ENCODE assay signal across 9 cellular contexts in the genomic region with DNA sequence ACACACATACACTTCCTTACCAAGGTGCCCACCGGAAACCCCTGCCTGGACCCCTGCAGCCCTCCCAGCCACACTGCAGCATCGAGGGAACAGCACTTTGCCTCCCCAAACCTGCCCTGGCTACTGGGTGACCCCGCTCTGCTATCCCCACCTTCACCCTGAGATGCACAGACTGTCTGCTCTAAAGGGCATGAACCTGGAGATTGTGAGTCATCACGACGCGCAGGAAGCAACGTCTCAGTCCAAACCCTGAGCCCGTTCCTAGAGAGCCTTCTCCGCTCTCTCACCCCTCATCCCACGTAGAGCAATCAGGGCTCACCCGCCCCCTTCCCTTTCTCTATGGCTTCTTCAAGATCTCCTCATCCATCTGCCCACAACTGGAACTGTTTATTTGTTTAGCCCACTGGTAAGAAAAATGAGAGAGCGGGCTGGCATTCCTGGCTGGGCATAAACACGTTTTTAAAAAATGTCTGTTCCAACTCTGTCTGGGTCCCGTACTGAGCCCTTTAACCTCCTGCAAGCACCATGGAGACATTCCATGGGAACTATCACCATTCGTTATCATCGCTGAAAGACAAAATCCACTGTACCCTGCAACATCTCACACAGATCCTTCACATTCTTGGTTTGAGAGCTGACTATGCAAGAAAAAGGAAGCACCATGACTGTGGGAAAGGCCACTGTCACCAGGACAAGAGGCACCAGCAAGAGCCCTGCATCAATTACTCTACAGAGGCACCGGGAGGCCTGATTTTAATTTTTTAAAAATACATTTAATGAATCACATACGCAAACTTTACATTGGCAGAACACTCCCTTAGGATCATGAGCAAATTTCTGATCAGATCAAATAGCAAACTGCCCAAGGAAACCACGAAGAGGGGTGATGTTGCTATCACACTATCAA. TPM values are rescaled to one million over a fixed set of nuclear protein-coding genes. Genes with fewer than 3 reads are reported as not detected.
DNase-seq lines count a peak whose midpoint lies in the region; ATAC-seq, FAIRE-seq and TF ChIP-seq lines count a peak whose summit lies in the region.
"Had no signal": no experiment of that assay in that cellular context is flagged by ENCODE, and none has a peak within 500 bp of the region (broad histone marks: within the 10 kb centered on the region; RNA-seq: fewer than 3 reads in every experiment).

No MANE protein-coding gene starts in this region.

- no peak for TF ChIP-seq POLR2A in Peyer's patch (IDR thresholded peaks at IDR 0.05)

- FAIRE-seq in pancreas (lab: Jason Lieb, UNC), result no peak

- no peaks in the 10 kb centered on the region for H3K9me2 ChIP-seq in MM.1S (replicated peaks; ENCODE audit: insufficient read depth, low read length)

- H3F3A ChIP-seq in MM.1S (ENCODE audit: insufficient read depth, low read length), result no peaks in the 10 kb centered on the region

- intact Hi-C loops in pancreas (cut with DNase I), result no loop called here

- WGBS in pancreas, 2 donors, result 51 to 57% methylated on average over 19 of the region's 19 CpGs

- H3K9ac ChIP-seq in MM.1S (ENCODE audit: low read length), result no peak overlapping the region

- DNase-seq in DMS53 (lab: John Stamatoyannopoulos, UW) (peak; percentile 90), Peyer's patch (peak in 1 of 3 donors; percentile 47), fibroblast of peridontal ligament (ENCODE audit: extremely low read depth) (peak; percentile 71), pancreas (no peak), MM.1S (no peak), HAP-1 (ENCODE audit: low spot score in 2 of 2) (no peak)
- DNase-seq: Kasumi-1 had no signal

- in situ Hi-C loops in HAP-1 (cut with MboI; ENCODE audit: low sequenced_read_pairs), result no loop called here

- no peaks in the 10 kb centered on the region for H4K20me1 ChIP-seq in MM.1S (ENCODE audit: insufficient read depth, low read length)

- H3K4me2 ChIP-seq in MM.1S (ENCODE audit: low read depth, low read length), result no peak overlapping the region

- no peak overlapping the region for H2AFZ ChIP-seq in MM.1S (ENCODE audit: low read length)

- H3K4me3 ChIP-seq in Peyer's patch, result no peak overlapping the region
- no peak overlapping the region for H3K4me3 ChIP-seq in pancreas
- no peak overlapping the region for H3K4me3 ChIP-seq in MM.1S (ENCODE audit: low read length)
- H3K4me3 ChIP-seq in HAP-1, result no peak overlapping the region

- no peaks in the 10 kb centered on the region for H3K9me3 ChIP-seq in Peyer's patch
- H3K9me3 ChIP-seq in pancreas, result no peaks in the 10 kb centered on the region
- H3K9me3 ChIP-seq in MM.1S (replicated peaks; ENCODE audit: insufficient read depth, low read length), result no peaks in the 10 kb centered on the region
- H3K9me3 ChIP-seq in HAP-1, result no peaks in the 10 kb centered on the region

- H3K36me3 ChIP-seq in Peyer's patch (no peaks in the 10 kb centered on the region), pancreas (no peaks in the 10 kb centered on the region), MM.1S (replicated peaks; ENCODE audit: insufficient read depth, low read length) (no peaks in the 10 kb centered on the region), HAP-1 (replicated peaks) (peaks cover 2% of the 10 kb centered on the region; the same call in 1 of the 2 replicates)

- TF ChIP-seq CTCF in Peyer's patch (IDR thresholded peaks at IDR 0.05), result no peak
- no peak for TF ChIP-seq CTCF in pancreas (IDR thresholded peaks at IDR 0.05)
- no peak for TF ChIP-seq CTCF in MM.1S (IDR thresholded peaks at IDR 0.05; ENCODE audit: low read length)

- H3K27ac ChIP-seq in Peyer's patch (peak overlapping the region in 3 of 4 donors; percentile 5 to 22 (median 16)), pancreas (peak overlapping the region in 3 of 4 donors; percentile 51 to 78 (median 73)), MM.1S (ENCODE audit: low read length) (no peak overlapping the region)

- H3K27me3 ChIP-seq in Peyer's patch (no peaks in the 10 kb centered on the region), pancreas (no peaks in the 10 kb centered on the region), MM.1S (replicated peaks; ENCODE audit: insufficient read depth, low read length) (no peaks in the 10 kb centered on the region), HAP-1 (ENCODE audit: low read depth) (no peaks in the 10 kb centered on the region)

- H3K4me1 ChIP-seq in Peyer's patch (peaks cover 0 to 36% (median 6%) of the 10 kb centered on the region in 4 donors), pancreas (peaks cover 45 to 74% (median 73%) of the 10 kb centered on the region in 3 donors), MM.1S (ENCODE audit: low read length) (no peaks in the 10 kb centered on the region), HAP-1 (peaks cover 32% of the 10 kb centered on the region)

- ATAC-seq in pancreas (peak in 2 of 4 donors; percentile 5 to 31), GM21619 (IDR thresholded peaks at IDR 0.05; ENCODE audit: unreplicated experiment) (no peak), GM21360 (IDR thresholded peaks at IDR 0.05; ENCODE audit: unreplicated experiment) (no peak)

- H3K79me2 ChIP-seq in MM.1S (ENCODE audit: low read length), result no peaks in the 10 kb centered on the region

RNA-seq across cellular contexts. Expression of a gene that starts 28.2 kb away (rescaled TPM):
- 10 to 100 TPM in 3 of 4 donors, 1 to 10 TPM in 1; 6.3 to 39.6 (median 14.6) TPM for total RNA-seq in Peyer's patch
- total RNA-seq in pancreas, result 10 to 100 TPM in 4 of 6 donors, 1 to 10 TPM in 2; 8.7 to 17.6 (median 10.4) TPM
- 1 to 10 TPM; 2.5 to 4.5 TPM for polyA plus RNA-seq in pancreas

Comparison
In these comparisons a context has a peak if more than half of its experiments do, and no peak if none do; other contexts are left out.
1. DNase-seq: peak in DMS53 (single experiment) and fibroblast of peridontal ligament (single experiment); none in pancreas (0 of 6), MM.1S (single experiment) and HAP-1 (0 of 2).